33 cellular contexts compared by ENCODE assay signal in the genomic region with DNA sequence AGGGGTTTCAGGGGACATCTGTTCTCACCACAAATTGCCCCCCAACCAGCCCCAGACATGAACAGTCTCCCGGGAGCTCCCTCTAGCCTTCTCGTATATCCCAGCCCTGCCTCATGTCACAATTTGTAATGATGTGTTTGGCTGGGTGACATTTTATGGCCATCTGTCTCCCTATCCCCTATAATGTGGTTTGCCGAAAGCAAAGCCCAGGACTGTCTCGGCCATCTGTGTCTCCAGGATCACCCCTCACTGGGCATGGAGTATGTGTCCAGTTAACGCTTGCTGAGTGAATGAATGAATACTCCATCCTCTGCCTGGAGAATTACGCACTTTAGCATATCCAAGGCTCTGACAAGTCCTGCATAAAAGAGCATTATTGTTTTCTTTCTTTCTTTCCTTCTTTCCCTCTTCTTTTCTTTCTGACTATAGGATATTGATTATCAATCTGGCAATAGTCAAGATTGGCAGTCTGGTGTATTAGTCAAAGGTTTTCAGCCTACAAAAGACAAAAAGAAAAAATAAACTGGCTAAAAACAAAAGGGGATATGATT. TPM values are rescaled to one million over a fixed set of nuclear protein-coding genes. Genes with fewer than 3 reads are reported as not detected.
A peak's percentile ranks its signal among the peaks of the same experiment; 100 is the strongest.
DNase-seq lines count a peak whose midpoint lies in the region; ATAC-seq and TF ChIP-seq lines count a peak whose summit lies in the region.
"Had no signal": no experiment of that assay in that cellular context is flagged by ENCODE, and none has a peak within 500 bp of the region (broad histone marks: within the 10 kb centered on the region; RNA-seq: fewer than 3 reads in every experiment).

No MANE protein-coding gene starts in this region.

- no peaks in the 10 kb centered on the region for H3K9me3 ChIP-seq in HUES6 (ENCODE audit: control insufficient read depth, insufficient read depth, low read depth, low read length)
- no peaks in the 10 kb centered on the region for H3K9me3 ChIP-seq in skeletal muscle tissue (ENCODE audit: control insufficient read depth in 3 of 3, low read length in 3 of 3)
- H3K9me3 ChIP-seq: BLaER1, colonic mucosa, left ventricle myocardium inferior, neutrophil, prostate gland, SJSA1, transverse colon had no signal

- 0 out of 2 replicates have a peak, but pooled peaks cover 10% of the 10 kb centered on the region for H3K4me1 ChIP-seq in HUES6 (ENCODE audit: control insufficient read depth, insufficient read depth, low read length)
- peaks cover 13 to 21% (median 21%) of the 10 kb centered on the region in 3 donors for H3K4me1 ChIP-seq in skeletal muscle tissue (ENCODE audit: control insufficient read depth in 3 of 3, insufficient read depth in 3 of 3, low read length in 3 of 3)
- H3K4me1 ChIP-seq: colonic mucosa, prostate gland, SJSA1, transverse colon had no signal

- peaks cover 17% of the 10 kb centered on the region for H3K4me1 Mint-ChIP-seq in glutamatergic neuron (ENCODE audit: low read depth, unreplicated experiment)
- H3K4me1 Mint-ChIP-seq: activated naive CD8-positive, alpha-beta T cell treated with anti-CD3 and anti-CD28 coated beads, Interleukin-2, amount 10 ng/mL, durations not matched to agents 7 days and 5 days had no signal

- peaks cover 5% of the 10 kb centered on the region for H3K27me3 Mint-ChIP-seq in glutamatergic neuron (ENCODE audit: unreplicated experiment)

- ATAC-seq in HG03460 (IDR thresholded peaks at IDR 0.05; ENCODE audit: unreplicated experiment): no peak
- ATAC-seq: naive thymus-derived CD4-positive, alpha-beta T cell; sciatic nerve had no signal

- H3K27me3 ChIP-seq in HUES6 (ENCODE audit: control insufficient read depth, insufficient read depth, low read length) (no peaks in the 10 kb centered on the region), skeletal muscle tissue (ENCODE audit: control insufficient read depth in 3 of 3, insufficient read depth in 3 of 3, low read length in 3 of 3) (no peaks in the 10 kb centered on the region)
- H3K27me3 ChIP-seq: BLaER1, colonic mucosa had no signal

- H3K27ac Mint-ChIP-seq in glutamatergic neuron (ENCODE audit: unreplicated experiment): peak overlapping the region; percentile 92
- H3K27ac Mint-ChIP-seq: activated naive CD8-positive, alpha-beta T cell treated with anti-CD3 and anti-CD28 coated beads, Interleukin-2, amount 10 ng/mL, durations not matched to agents 7 days and 5 days had no signal

- H3K4me3 Mint-ChIP-seq in glutamatergic neuron (ENCODE audit: unreplicated experiment): peak overlapping the region; percentile 25
- H3K4me3 Mint-ChIP-seq: activated naive CD8-positive, alpha-beta T cell treated with anti-CD3 and anti-CD28 coated beads, Interleukin-2, amount 10 ng/mL, durations not matched to agents 7 days and 5 days had no signal

- H3K27ac ChIP-seq in HUES6 (ENCODE audit: low read depth, low read length) (no peak overlapping the region), skeletal muscle tissue (ENCODE audit: low read depth, low read length) (peak overlapping the region; percentile 3)
- H3K27ac ChIP-seq: BLaER1, colonic mucosa, epithelial cell of prostate, left ventricle myocardium inferior, neutrophil, prostate gland, SJSA1, transverse colon had no signal

- TF ChIP-seq CTCF in glutamatergic neuron (IDR thresholded peaks at IDR 0.05; ENCODE audit: partially characterized antibody, unreplicated experiment) (no peak), GM13977 (IDR thresholded peaks at IDR 0.05; ENCODE audit: extremely low read depth, insufficient read depth, missing control alignments) (no peak)

- H3K9ac ChIP-seq in HUES6 (ENCODE audit: low read length) (peak overlapping the region; percentile 1), skeletal muscle tissue (ENCODE audit: low read depth in 1 of 3, low read length in 3 of 3) (peak overlapping the region in 2 of 3 donors; percentile 27 to 62)
- H3K9ac ChIP-seq: BLaER1 had no signal

- no peaks in the 10 kb centered on the region for H3K36me3 Mint-ChIP-seq in glutamatergic neuron (ENCODE audit: unreplicated experiment)
- H3K36me3 Mint-ChIP-seq: activated naive CD8-positive, alpha-beta T cell treated with anti-CD3 and anti-CD28 coated beads, Interleukin-2, amount 10 ng/mL, durations not matched to agents 7 days and 5 days; naive thymus-derived CD4-positive, alpha-beta T cell had no signal

- in situ Hi-C loops in GM13977 (cut with MboI; ENCODE audit: low pct_unique_long_range_greater_than_20kb, low sequenced_read_pairs, unreplicated experiment): no loop called here

- no peaks in the 10 kb centered on the region for H3K36me3 ChIP-seq in HUES6 (ENCODE audit: control insufficient read depth, insufficient read depth, low read length)
- no peaks in the 10 kb centered on the region for H3K36me3 ChIP-seq in skeletal muscle tissue (ENCODE audit: control insufficient read depth in 3 of 3, insufficient read depth in 3 of 3, low read length in 3 of 3)
- H3K36me3 ChIP-seq: BLaER1, colonic mucosa, left ventricle myocardium inferior, neutrophil, prostate gland, SJSA1, transverse colon had no signal

- H3K9me3 Mint-ChIP-seq in glutamatergic neuron (ENCODE audit: unreplicated experiment): peaks cover 11% of the 10 kb centered on the region
- H3K9me3 Mint-ChIP-seq: activated naive CD8-positive, alpha-beta T cell treated with anti-CD3 and anti-CD28 coated beads, Interleukin-2, amount 10 ng/mL, durations not matched to agents 7 days and 5 days; naive thymus-derived CD4-positive, alpha-beta T cell had no signal

- DNase-seq in NCI-H69 (lab: John Stamatoyannopoulos, UW): peak; percentile 93
- DNase-seq in glutamatergic neuron: no peak
- DNase-seq in cortex of kidney (lab: John Stamatoyannopoulos, UW): no peak
- DNase-seq in GM13977 (ENCODE audit: low spot score): no peak
- DNase-seq: activated CD4-positive, alpha-beta T cell treated with anti-CD3 and anti-CD28 coated beads for 48 hours; activated CD8-positive, alpha-beta memory T cell treated with anti-CD3 and anti-CD28 coated beads for 24 hours; activated effector memory CD4-positive, alpha-beta T cell treated with Interleukin-2 at 50 U/mL for 16 hours; activated naive CD8-positive, alpha-beta T cell treated with anti-CD3 and anti-CD28 coated beads, Interleukin-2, amount 10 ng/mL, durations not matched to agents 7 days and 5 days; activated T-cell treated with anti-CD3 and anti-CD28 coated beads for 4 hours; aorta; colonic mucosa; effector CD8-positive, alpha-beta T cell; hypothalamus; left ventricle myocardium inferior; midbrain; naive thymus-derived CD4-positive, alpha-beta T cell; NCI-H1092; NCI-H187 treated with DMSO at 0.1 percent for 48 hours; NCI-H226; RPMI8226; stimulated activated CD4-positive, alpha-beta T cell treated with anti-CD3 and anti-CD28 coated beads, Interleukin-4, amount 100 ng/mL, for 24 hours; transverse colon had no signal

- H3K4me3 ChIP-seq in HUES6 (ENCODE audit: low read depth, low read length): no peak overlapping the region
- H3K4me3 ChIP-seq in skeletal muscle tissue (ENCODE audit: low read length in 3 of 3): no peak overlapping the region
- H3K4me3 ChIP-seq: BLaER1, colonic mucosa, left ventricle myocardium inferior, prostate gland, SJSA1, transverse colon had no signal

RNA-seq across cellular contexts. Expression of gene HPN, which starts 15.1 kb away (rescaled TPM):
- total RNA-seq in glutamatergic neuron (ENCODE audit: unreplicated experiment): 0.29 TPM
- 0.52 TPM for total RNA-seq in skeletal muscle tissue
- total RNA-seq: bronchial epithelial cell; M059J; naive thymus-derived CD4-positive, alpha-beta T cell; SJSA1 had no signal

RNA-seq across cellular contexts. Expression of gene SCN1B, which starts 26.3 kb away (rescaled TPM):
- 12.0 TPM for total RNA-seq in glutamatergic neuron (ENCODE audit: unreplicated experiment)
- total RNA-seq in skeletal muscle tissue: 1.6 TPM

RNA-seq across cellular contexts. Expression of gene GRAMD1A, which starts 56.5 kb away (rescaled TPM):
- total RNA-seq in glutamatergic neuron (ENCODE audit: unreplicated experiment) (220 TPM), skeletal muscle tissue (17.7 TPM)

RNA-seq across cellular contexts. Expression of gene FXYD3, which starts 59.0 kb away (rescaled TPM):
- total RNA-seq in glutamatergic neuron (ENCODE audit: unreplicated experiment) (not detected), skeletal muscle tissue (not detected)
- total RNA-seq: activated naive CD8-positive, alpha-beta T cell treated with anti-CD3 and anti-CD28 coated beads, Interleukin-2, amount 10 ng/mL, durations not matched to agents 7 days and 5 days; naive thymus-derived CD4-positive, alpha-beta T cell; SJSA1 had no signal

Comparison
In these comparisons a context has a peak if more than half of its experiments do, and no peak if none do; other contexts are left out.
1. RNA of gene GRAMD1A, which starts 56.5 kb away (total RNA-seq): 220 TPM in glutamatergic neuron (single experiment); 17.7 TPM in skeletal muscle tissue (single experiment); every median in the first group is over 10 times any median in the second.